In genomic region chr19:40713939-40714338, GRCh38 we compare ENCODE assay signal across 9 cellular contexts. TPM values are rescaled to one million over a fixed set of nuclear protein-coding genes. Genes with fewer than 3 reads are reported as not detected.
DNase-seq lines count a peak whose midpoint lies in the region; ATAC-seq and TF ChIP-seq lines count a peak whose summit lies in the region.
"Had no signal": no experiment of that assay in that cellular context is flagged by ENCODE, and none has a peak within 500 bp of the region (broad histone marks: within the 10 kb centered on the region; RNA-seq: fewer than 3 reads in every experiment).

No MANE protein-coding gene starts in this region.

- no peaks in the 10 kb centered on the region for H3K27me3 ChIP-seq in HCT116 (ENCODE audit: insufficient read depth, low read length)
- no peaks in the 10 kb centered on the region for H3K27me3 ChIP-seq in iPS-15b (ENCODE audit: control insufficient read depth, insufficient read depth, low read length)

- H3K4me3 ChIP-seq in HCT116 (replicated peaks in 1 of 2; ENCODE audit: low read depth in 1 of 2, low read length in 2 of 2) (peak overlapping the region; percentile 63 to 84; a peak in 2 of 4 replicates), iPS-15b (ENCODE audit: low read depth, low read length) (peak overlapping the region; percentile 88)

- no peak overlapping the region for H2AFZ ChIP-seq in HCT116 (ENCODE audit: low read depth, low read length, poor library complexity, severe bottlenecking)

- peak overlapping the region; percentile 96 for H3K27ac Mint-ChIP-seq in activated CD8-positive, alpha-beta T cell treated with anti-CD3 and anti-CD28 coated beads for 36 hours
- peak overlapping the region; percentile 92 for H3K27ac Mint-ChIP-seq in stimulated activated effector memory CD8-positive, alpha-beta T cell treated with anti-CD3 and anti-CD28 coated beads, Interleukin-12 subunit alpha, Interleukin-12 subunit beta, amount 100 ng/mL, for 72 hours

- TF ChIP-seq RAD21 in HCT116 (IDR thresholded peaks at IDR 0.05; ENCODE audit: low read depth) = no peak

- H3K4me3 Mint-ChIP-seq in activated CD8-positive, alpha-beta T cell treated with anti-CD3 and anti-CD28 coated beads for 36 hours = peak overlapping the region; percentile 94
- H3K4me3 Mint-ChIP-seq in stimulated activated effector memory CD8-positive, alpha-beta T cell treated with anti-CD3 and anti-CD28 coated beads, Interleukin-12 subunit alpha, Interleukin-12 subunit beta, amount 100 ng/mL, for 72 hours = peak overlapping the region; percentile 83

- H4K20me1 ChIP-seq in HCT116 (ENCODE audit: insufficient read depth) = no peaks in the 10 kb centered on the region

- peak overlapping the region; percentile 95 for H3K9ac ChIP-seq in HCT116 (ENCODE audit: low read length)
- H3K9ac ChIP-seq in iPS-15b (ENCODE audit: low read depth, low read length) = no peak overlapping the region

- no peaks in the 10 kb centered on the region for H3K9me2 ChIP-seq in HCT116 (ENCODE audit: insufficient read depth)

- POLR2A ChIA-PET in HCT116 (lab: Charles Lee) = no interaction called here
- POLR2A ChIA-PET in activated CD8-positive, alpha-beta T cell treated with anti-CD3 and anti-CD28 coated beads for 36 hours (lab: Charles Lee) = interaction anchor here (0.6 to 1.6 kb wide), 3 partner anchors 15 to 91 kb away, joined by 3 to 5 read pairs (median 3); partner anchors contain the start of gene NUMBL

- CTCF ChIA-PET in HCT116 (lab: Charles Lee) = no interaction called here
- CTCF ChIA-PET in activated CD8-positive, alpha-beta T cell treated with anti-CD3 and anti-CD28 coated beads for 36 hours (lab: Charles Lee) = no interaction called here

- peaks cover 22% of the 10 kb centered on the region for H3K79me2 ChIP-seq in HCT116 (ENCODE audit: insufficient read depth, low read length)

- ATAC-seq in HCT116 = no peak
- ATAC-seq in activated CD8-positive, alpha-beta T cell treated with anti-CD3 and anti-CD28 coated beads for 36 hours = no peak
- ATAC-seq in stimulated activated effector memory CD8-positive, alpha-beta T cell treated with anti-CD3 and anti-CD28 coated beads, Interleukin-12 subunit alpha, Interleukin-12 subunit beta, amount 100 ng/mL, for 72 hours = no peak
- ATAC-seq in esophagus mucosa = no peak
- no peak for ATAC-seq in GM18511 (IDR thresholded peaks at IDR 0.05; ENCODE audit: unreplicated experiment)
- ATAC-seq in GM19395 (IDR thresholded peaks at IDR 0.05; ENCODE audit: unreplicated experiment) = no peak

- RAD21 ChIA-PET in HCT116 (lab: Charles Lee; ENCODE audit: low non-redundant PET in 1 of 2, low total read pairs in 2 of 2, uncharacterized antibody in 2 of 2, unreplicated experiment in 2 of 2) = interaction anchor here in 1 of 2 experiments (0.6 kb wide), 1 partner anchor 53 kb away, joined by 3 read pairs; no protein-coding TSS in a partner anchor

- peak overlapping the region; percentile 97 for H3K4me2 ChIP-seq in HCT116 (ENCODE audit: low read length)

- H3K4me1 ChIP-seq in HCT116 (ENCODE audit: control insufficient read depth in 1 of 2, insufficient read depth in 2 of 2, low read length in 2 of 2) = peaks cover 4 to 43% of the 10 kb centered on the region in 2 experiments; a peak in 3 of 4 replicates
- H3K4me1 ChIP-seq in iPS-15b (ENCODE audit: control insufficient read depth, insufficient read depth, low read length) = peaks cover 11% of the 10 kb centered on the region

- no peak for TF ChIP-seq CTCF in HCT116 (IDR thresholded peaks at IDR 0.05 in 2 of 3, conservative IDR thresholded peaks at IDR 0.05 in 1 of 3; ENCODE audit: borderline replicate concordance in 1 of 3, insufficient read depth in 1 of 3, low read depth in 2 of 3, low read length in 2 of 3)
- no peak for TF ChIP-seq CTCF in activated CD8-positive, alpha-beta T cell treated with anti-CD3 and anti-CD28 coated beads for 36 hours (IDR thresholded peaks at IDR 0.05)

- BruUV-seq in HCT116 (replicated peaks; lab: Mats Ljungman, UMichigan) = no TSS peak

- no peak overlapping the region; the same call in 1 of the 2 replicates for H3K27ac ChIP-seq in HCT116 (ENCODE audit: low read depth, low read length)

- H3K36me3 Mint-ChIP-seq in activated CD8-positive, alpha-beta T cell treated with anti-CD3 and anti-CD28 coated beads for 36 hours (ENCODE audit: low read depth) = peaks cover 14% of the 10 kb centered on the region
- peaks cover 71% of the 10 kb centered on the region for H3K36me3 Mint-ChIP-seq in stimulated activated effector memory CD8-positive, alpha-beta T cell treated with anti-CD3 and anti-CD28 coated beads, Interleukin-12 subunit alpha, Interleukin-12 subunit beta, amount 100 ng/mL, for 72 hours

- TF ChIP-seq POLR2A in HCT116 (IDR thresholded peaks at IDR 0.05; ENCODE audit: borderline replicate concordance, extremely low read depth, insufficient read depth, insufficient read length) = no peak

- intact Hi-C loops in HCT116 (cut with micrococcal nuclease) = no loop called here
- intact Hi-C loops in activated CD8-positive, alpha-beta T cell treated with anti-CD3 and anti-CD28 coated beads for 36 hours (cut with micrococcal nuclease) = no loop called here

- H3K9me3 ChIP-seq in HCT116 (ENCODE audit: control insufficient read depth in 1 of 2, insufficient read depth in 1 of 2, low read depth in 1 of 2, low read length in 2 of 2) = no peaks in the 10 kb centered on the region
- no peaks in the 10 kb centered on the region for H3K9me3 ChIP-seq in iPS-15b (ENCODE audit: control insufficient read depth, insufficient read depth, low read length)

- peaks cover under 1 to 8% of the 10 kb centered on the region in 2 experiments; a peak in 3 of 4 replicates for H3K36me3 ChIP-seq in HCT116 (ENCODE audit: control insufficient read depth in 1 of 2, insufficient read depth in 2 of 2, low read length in 2 of 2)
- no peaks in the 10 kb centered on the region for H3K36me3 ChIP-seq in iPS-15b (ENCODE audit: control insufficient read depth, insufficient read depth, low read length)

- H3K4me1 Mint-ChIP-seq in activated CD8-positive, alpha-beta T cell treated with anti-CD3 and anti-CD28 coated beads for 36 hours (ENCODE audit: low read depth) = peaks cover 34% of the 10 kb centered on the region
- peaks cover 41% of the 10 kb centered on the region for H3K4me1 Mint-ChIP-seq in stimulated activated effector memory CD8-positive, alpha-beta T cell treated with anti-CD3 and anti-CD28 coated beads, Interleukin-12 subunit alpha, Interleukin-12 subunit beta, amount 100 ng/mL, for 72 hours

- H3K27me3 Mint-ChIP-seq in activated CD8-positive, alpha-beta T cell treated with anti-CD3 and anti-CD28 coated beads for 36 hours = no peaks in the 10 kb centered on the region

- no peaks in the 10 kb centered on the region for H3K9me3 Mint-ChIP-seq in activated CD8-positive, alpha-beta T cell treated with anti-CD3 and anti-CD28 coated beads for 36 hours
- H3K9me3 Mint-ChIP-seq in stimulated activated effector memory CD8-positive, alpha-beta T cell treated with anti-CD3 and anti-CD28 coated beads, Interleukin-12 subunit alpha, Interleukin-12 subunit beta, amount 100 ng/mL, for 72 hours = no peaks in the 10 kb centered on the region

- DNase-seq in HCT116 (ENCODE audit: low read depth, low spot score) (no peak), NCI-H187 (lab: John Stamatoyannopoulos, UW) (no peak)
- DNase-seq in activated CD8-positive, alpha-beta T cell treated with anti-CD3 and anti-CD28 coated beads for 36 hours = no peak
- no peak for DNase-seq in stimulated activated effector memory CD8-positive, alpha-beta T cell treated with anti-CD3 and anti-CD28 coated beads, Interleukin-12 subunit alpha, Interleukin-12 subunit beta, amount 100 ng/mL, for 72 hours (ENCODE audit: low spot score in 2 of 2)
- DNase-seq: NCI-H69 had no signal

TF ChIP-seq in HCT116, 20 proteins besides CTCF, POLR2A, EP300 and RAD21:
- TF ChIP-seq JUND (IDR thresholded peaks at IDR 0.05) (no peak), ELF1 (IDR thresholded peaks at IDR 0.05; ENCODE audit: borderline replicate concordance, low read depth) (no peak), SP1 (IDR thresholded peaks at IDR 0.05; ENCODE audit: low read depth) (no peak), POLR2AphosphoS5 (IDR thresholded peaks at IDR 0.05; ENCODE audit: low read depth, low read length) (no peak), ATF3 (IDR thresholded peaks at IDR 0.05) (no peak), SRF (IDR thresholded peaks at IDR 0.05; ENCODE audit: low read depth) (no peak), TCF7L2 (IDR thresholded peaks at IDR 0.05; ENCODE audit: borderline replicate concordance, extremely low read depth, insufficient read depth, insufficient read length) (no peak), CBX3 (IDR thresholded peaks at IDR 0.05; ENCODE audit: low read depth) (no peak), MAX (IDR thresholded peaks at IDR 0.05) (no peak), SIN3A (IDR thresholded peaks at IDR 0.05; ENCODE audit: low read depth) (no peak)

RNA-seq across cellular contexts. Expression of gene COQ8B, which starts 2.7 kb away (rescaled TPM):
- 47.1 TPM for total RNA-seq in HCT116 (2021; ENCODE audit: unreplicated experiment)
- polyA plus RNA-seq in HCT116 (2012) = 23.2 and 29.0 TPM in 2 replicates
- total RNA-seq in activated CD8-positive, alpha-beta T cell treated with anti-CD3 and anti-CD28 coated beads for 36 hours = 10 to 100 TPM; 23.2 to 24.0 TPM
- total RNA-seq in esophagus mucosa = 18.7 TPM

RNA-seq across cellular contexts. Expression of gene ITPKC, which starts 3.0 kb away (rescaled TPM):
- total RNA-seq in HCT116 (2021; ENCODE audit: unreplicated experiment) = 11.4 TPM
- 11.7 and 13.8 TPM in 2 replicates for polyA plus RNA-seq in HCT116 (2012)
- 1 to 10 TPM; 4.8 to 5.2 TPM for total RNA-seq in activated CD8-positive, alpha-beta T cell treated with anti-CD3 and anti-CD28 coated beads for 36 hours
- 59.5 TPM for total RNA-seq in esophagus mucosa

RNA-seq across cellular contexts. Expression of gene NUMBL, which starts 23.5 kb away (rescaled TPM):
- 41.7 TPM for total RNA-seq in HCT116 (2021; ENCODE audit: unreplicated experiment)
- polyA plus RNA-seq in HCT116 (2012) = 21.9 and 27.6 TPM in 2 replicates
- total RNA-seq in activated CD8-positive, alpha-beta T cell treated with anti-CD3 and anti-CD28 coated beads for 36 hours = 10 to 100 TPM; 13.7 to 17.7 TPM
- 11.0 TPM for total RNA-seq in esophagus mucosa

RNA-seq across cellular contexts. Expression of gene ACTMAP, which starts 36.3 kb away (rescaled TPM):
- total RNA-seq in HCT116 (2021; ENCODE audit: unreplicated experiment) = 16.8 TPM
- 16.0 and 16.3 TPM in 2 replicates for polyA plus RNA-seq in HCT116 (2012)
- 10 to 100 TPM; 12.8 to 14.2 TPM for total RNA-seq in activated CD8-positive, alpha-beta T cell treated with anti-CD3 and anti-CD28 coated beads for 36 hours
- total RNA-seq in esophagus mucosa = 5.4 TPM

RNA-seq across cellular contexts. Expression of gene SNRPA, which starts 37.1 kb away (rescaled TPM):
- total RNA-seq in HCT116 (2021; ENCODE audit: unreplicated experiment) (170 TPM), esophagus mucosa (69.8 TPM)
- polyA plus RNA-seq in HCT116 (2012) = 193 and 213 TPM in 2 replicates
- 100 to 1,000 TPM; 260 to 281 TPM for total RNA-seq in activated CD8-positive, alpha-beta T cell treated with anti-CD3 and anti-CD28 coated beads for 36 hours
